Comparison of ENCODE assay signal across 8 cellular contexts in the genomic region with DNA sequence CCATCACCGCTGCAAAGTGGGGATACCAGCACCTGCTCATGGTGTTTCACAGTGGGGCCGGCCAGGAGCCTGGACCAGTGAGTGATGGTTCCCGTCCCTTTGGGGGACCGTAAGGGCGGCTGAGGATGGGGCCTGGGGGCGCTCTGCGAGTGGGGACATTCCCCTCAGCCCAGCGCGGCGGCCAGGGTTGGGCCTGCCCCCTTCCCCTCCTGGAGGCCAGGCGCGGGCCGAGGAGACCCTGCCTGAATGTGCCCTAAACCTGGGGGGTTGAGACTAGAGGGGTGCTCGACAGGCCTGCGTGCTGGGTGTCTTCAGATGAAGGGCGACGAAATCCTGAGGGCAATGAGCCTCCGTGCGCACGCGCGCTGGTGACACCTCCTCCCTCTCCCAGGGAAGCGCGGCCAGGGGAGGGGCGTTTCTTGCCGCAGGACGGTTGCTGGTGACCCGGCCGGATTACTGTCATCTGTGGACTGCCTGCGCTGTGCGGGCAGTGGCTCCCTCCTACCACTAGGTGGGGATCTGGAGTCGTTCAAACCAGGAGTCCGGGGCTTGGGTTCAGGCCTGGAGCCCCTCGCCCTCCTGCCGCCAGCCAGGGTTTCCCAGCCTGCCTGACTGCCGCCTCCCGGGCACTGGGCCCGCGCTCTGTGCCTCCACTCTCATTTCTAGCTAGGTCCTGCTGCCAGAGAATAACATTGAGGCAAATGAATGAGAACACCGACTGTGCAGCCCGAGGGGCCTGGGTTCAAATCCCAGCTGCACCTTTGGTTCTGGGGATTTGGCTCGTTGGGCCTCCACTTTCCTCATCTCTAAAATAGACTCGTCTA. TPM values are rescaled to one million over a fixed set of nuclear protein-coding genes. Genes with fewer than 3 reads are reported as not detected.
A peak's percentile ranks its signal among the peaks of the same experiment; 100 is the strongest.
DNase-seq lines count a peak whose midpoint lies in the region; ATAC-seq and TF ChIP-seq lines count a peak whose summit lies in the region.

No MANE protein-coding gene starts in this region.

- ATAC-seq in GM18868 (IDR thresholded peaks at IDR 0.05; ENCODE audit: unreplicated experiment), result peak; percentile 48
- no peak for ATAC-seq in GM19328 (IDR thresholded peaks at IDR 0.05; ENCODE audit: unreplicated experiment)

- no peaks in the 10 kb centered on the region for H3K9me3 ChIP-seq in prostate gland

- H3K4me3 ChIP-seq in AG04449 (ENCODE audit: low read depth, low read length) (peak overlapping the region; percentile 23), astrocyte of the cerebellum (ENCODE audit: low read depth, low read length) (peak overlapping the region; percentile 11), prostate gland (peak overlapping the region in 1 of 2 donors; percentile 12)

- in situ Hi-C loops in astrocyte of the cerebellum (cut with HindIII; ENCODE audit: low sequenced_read_pairs), result no loop called here

- H3K27me3 ChIP-seq in prostate gland (replicated peaks; ENCODE audit: insufficient read depth), result no peaks in the 10 kb centered on the region

- H3K4me1 ChIP-seq in prostate gland (replicated peaks), result no peaks in the 10 kb centered on the region

- POLR2A ChIA-PET in AG04449 (lab: Yijun Ruan, JAX), result no interaction called here

- TF ChIP-seq POLR2A in prostate gland (IDR thresholded peaks at IDR 0.05), result no peak

- intact Hi-C loops in prostate gland (cut with DNase I), result no loop called here

- peak overlapping the region; percentile 12 to 21 for H3K27ac ChIP-seq in prostate gland

- DNase-seq in AG04449 (ENCODE audit: low read depth, low spot score) (no peak), NCI-H1092 (lab: John Stamatoyannopoulos, UW) (peak; percentile 48), SKM-1 treated with dmso at 0.1 percent for 144 hours (lab: John Stamatoyannopoulos, UW; ENCODE audit: unreplicated experiment) (peak; percentile 87), astrocyte of the cerebellum (ENCODE audit: low read depth) (peak; percentile 53), hepatic stellate cell (ENCODE audit: low spot score) (peak; percentile 91), prostate gland (ENCODE audit: low spot score) (peak; percentile 77)

- 17% methylated on average over 43 of the region's 43 CpGs for WGBS in prostate gland

- TF ChIP-seq CTCF in AG04449 (IDR thresholded peaks at IDR 0.05; ENCODE audit: insufficient read depth, low read length, missing control alignments) (peak; percentile 95), astrocyte of the cerebellum (IDR thresholded peaks at IDR 0.05; ENCODE audit: low read depth, low read length, missing control alignments) (peak; percentile 94), prostate gland (IDR thresholded peaks at IDR 0.05) (peak; percentile 84 to 95 (median 92))

- no peaks in the 10 kb centered on the region for H3K36me3 ChIP-seq in prostate gland

- CTCF ChIA-PET in AG04449 (lab: Yijun Ruan, JAX), result interaction anchor here (0.6 to 12.5 kb wide), 33 partner anchors 10 to 696 kb away, joined by 3 to 241 read pairs (median 4); no protein-coding TSS in a partner anchor

RNA-seq across cellular contexts. Expression of gene TBX2, which starts 17.1 kb away (rescaled TPM):
- total RNA-seq in prostate gland, result 10 to 100 TPM in 1 of 2 donors, 1 to 10 TPM in 1; 9.2 to 34.1 TPM

RNA-seq across cellular contexts. Expression of gene TBX4, which starts 35.5 kb away (rescaled TPM):
- total RNA-seq in prostate gland, result 1 to 10 TPM; 3.5 to 5.0 TPM
